ENCODE assay signal across 10 cellular contexts in genomic region chr5:235527-235926, GRCh38. TPM values are rescaled to one million over a fixed set of nuclear protein-coding genes. Genes with fewer than 3 reads are reported as not detected.
"Had no signal": no experiment of that assay in that cellular context is flagged by ENCODE, and none has a peak within 500 bp of the region (broad histone marks: within the 10 kb centered on the region; RNA-seq: fewer than 3 reads in every experiment).

No MANE protein-coding gene starts in this region.

RNA-seq across cellular contexts. Expression of gene LRRC14B, which starts 44.2 kb away (rescaled TPM):
- total RNA-seq: natural killer cell, occipital lobe, progenitor cell of endocrine pancreas, sciatic nerve, smooth muscle cell, spleen, suprapubic skin, transverse colon, ureter, vagina had no signal
